In genomic region chrX:497201-497710, GRCh38 we compare ENCODE assay signal across 1 cellular context.
TF ChIP-seq lines count a peak whose summit lies in the region.

No MANE protein-coding gene starts in this region.

TF ChIP-seq in H1, 55 proteins besides CTCF, POLR2A, EP300 and RAD21 (continued from another document):
- no peak for TF ChIP-seq MAFK (IDR thresholded peaks at IDR 0.05; ENCODE audit: low read depth, low read length)
- TF ChIP-seq TAF7 (optimal IDR thresholded peaks at IDR 0.05; ENCODE audit: borderline replicate concordance, low read depth, low read length) = no peak
- no peak for TF ChIP-seq PHF8 (conservative IDR thresholded peaks at IDR 0.05; ENCODE audit: low read depth, low read length)
- TF ChIP-seq RFX5 (IDR thresholded peaks at IDR 0.05; ENCODE audit: borderline replicate concordance, low read depth, low read length) = no peak
